ENCODE assay signal across 9 cellular contexts in genomic region chr1:33641099-33641830, GRCh38.
A peak's percentile ranks its signal among the peaks of the same experiment; 100 is the strongest.
DNase-seq lines count a peak whose midpoint lies in the region; ATAC-seq and TF ChIP-seq lines count a peak whose summit lies in the region.
"Had no signal": no experiment of that assay in that cellular context is flagged by ENCODE, and none has a peak within 500 bp of the region (broad histone marks: within the 10 kb centered on the region; RNA-seq: fewer than 3 reads in every experiment).

No MANE protein-coding gene starts in this region.

- no peaks in the 10 kb centered on the region for H3K9me3 ChIP-seq in mesenchymal stem cell (ENCODE audit: control insufficient read depth, low read length)

- no peak overlapping the region for H4K8ac ChIP-seq in mesenchymal stem cell (ENCODE audit: low read length)

- no peak overlapping the region for H2AK5ac ChIP-seq in mesenchymal stem cell (ENCODE audit: low read length, severe bottlenecking)

- peak; percentile 47 for TF ChIP-seq CTCF in GM13977 (IDR thresholded peaks at IDR 0.05; ENCODE audit: extremely low read depth, insufficient read depth, missing control alignments)
- TF ChIP-seq CTCF in RWPE1 (conservative IDR thresholded peaks at IDR 0.05; ENCODE audit: low read depth), result no peak

- H2AFZ ChIP-seq in mesenchymal stem cell (ENCODE audit: low read depth, low read length), result no peak overlapping the region

- no peak overlapping the region for H3K9ac ChIP-seq in mesenchymal stem cell (ENCODE audit: low read length)

- no peak overlapping the region for H3K4ac ChIP-seq in mesenchymal stem cell (ENCODE audit: low read depth in 1 of 2, low read length in 2 of 2)

- H2BK120ac ChIP-seq in mesenchymal stem cell (ENCODE audit: low read depth, low read length), result no peak overlapping the region

- POLR2A ChIA-PET in RWPE1 (lab: Yijun Ruan, JAX; ENCODE audit: low non-redundant PET), result no interaction called here

- H3K18ac ChIP-seq in mesenchymal stem cell (ENCODE audit: low read depth in 1 of 2, low read length in 2 of 2), result no peak overlapping the region

- DNase-seq in Ammon's horn (ENCODE audit: low spot score) (peak; percentile 43), GM13977 (ENCODE audit: low spot score) (no peak), RWPE1 (ENCODE audit: low spot score) (peak; percentile 38), islet precursor cell (peak; percentile 58), mesenchymal stem cell (no peak), NCI-H446 treated with DMSO at 0.1 percent for 48 hours (lab: John Stamatoyannopoulos, UW) (no peak)
- DNase-seq in activated CD4-positive, CD25-positive, alpha-beta regulatory T cell (lab: John Stamatoyannopoulos, UW), result no peak
- DNase-seq: naive thymus-derived CD8-positive, alpha-beta T cell had no signal

- in situ Hi-C loops in GM13977 (cut with MboI; ENCODE audit: low pct_unique_long_range_greater_than_20kb, low sequenced_read_pairs, unreplicated experiment), result no loop called here

- H3K4me1 ChIP-seq in mesenchymal stem cell (ENCODE audit: control insufficient read depth, insufficient read depth, low read depth, low read length), result no peaks in the 10 kb centered on the region

- 62% methylated on average over 5 of the region's 5 CpGs for WGBS in mesenchymal stem cell

- no peaks in the 10 kb centered on the region for H3K27me3 ChIP-seq in mesenchymal stem cell (ENCODE audit: control insufficient read depth in 1 of 2, insufficient read depth in 1 of 2, low read length in 2 of 2)

- CTCF ChIA-PET in RWPE1 (lab: Yijun Ruan, JAX), result interaction anchor here (1.0 kb wide), 1 partner anchor 1101 kb away, joined by 3 read pairs; no protein-coding TSS in a partner anchor

- H3K4me2 ChIP-seq in mesenchymal stem cell (ENCODE audit: low read length, poor library complexity, severe bottlenecking), result no peak overlapping the region

- no peaks in the 10 kb centered on the region for H3K79me1 ChIP-seq in mesenchymal stem cell (replicated peaks; ENCODE audit: low read length, poor library complexity, severe bottlenecking)

- no peak for ATAC-seq in GM19023 (IDR thresholded peaks at IDR 0.05; ENCODE audit: unreplicated experiment)
- ATAC-seq: naive thymus-derived CD8-positive, alpha-beta T cell had no signal

- H2BK5ac ChIP-seq in mesenchymal stem cell (ENCODE audit: low read depth, low read length, poor library complexity, severe bottlenecking), result no peak overlapping the region

- no peak overlapping the region for H3K23ac ChIP-seq in mesenchymal stem cell (ENCODE audit: low read length in 2 of 2)

- H2BK15ac ChIP-seq in mesenchymal stem cell (ENCODE audit: low read depth, poor library complexity, severe bottlenecking), result no peak overlapping the region

- no peak overlapping the region for H3K27ac ChIP-seq in RWPE1
- no peak overlapping the region for H3K27ac ChIP-seq in mesenchymal stem cell (ENCODE audit: low read length, poor library complexity, severe bottlenecking)

- H3K36me3 ChIP-seq in mesenchymal stem cell (ENCODE audit: control insufficient read depth in 1 of 2, insufficient read depth in 2 of 2, low read depth in 1 of 2, low read length in 2 of 2), result peaks cover 0 to 5% of the 10 kb centered on the region in 2 experiments

- no peak overlapping the region for H4K91ac ChIP-seq in mesenchymal stem cell (ENCODE audit: low read length)

- H3K14ac ChIP-seq in mesenchymal stem cell (ENCODE audit: low read length in 2 of 2), result no peak overlapping the region

- H2BK12ac ChIP-seq in mesenchymal stem cell (ENCODE audit: low read length in 2 of 2), result no peak overlapping the region

- no peak overlapping the region for H3K4me3 ChIP-seq in mesenchymal stem cell (ENCODE audit: insufficient read depth in 1 of 2, low read depth in 1 of 2, low read length in 2 of 2)

Comparison
In these comparisons a context has a peak if more than half of its experiments do, and no peak if none do; other contexts are left out.
1. DNase-seq: peak in Ammon's horn (single experiment), RWPE1 (single experiment) and islet precursor cell (single experiment); none in GM13977 (single experiment), mesenchymal stem cell (single experiment), NCI-H446 treated with DMSO at 0.1 percent for 48 hours (single experiment) and activated CD4-positive, CD25-positive, alpha-beta regulatory T cell (0 of 4).